ENCODE assay signal across 8 cellular contexts in the genomic region with DNA sequence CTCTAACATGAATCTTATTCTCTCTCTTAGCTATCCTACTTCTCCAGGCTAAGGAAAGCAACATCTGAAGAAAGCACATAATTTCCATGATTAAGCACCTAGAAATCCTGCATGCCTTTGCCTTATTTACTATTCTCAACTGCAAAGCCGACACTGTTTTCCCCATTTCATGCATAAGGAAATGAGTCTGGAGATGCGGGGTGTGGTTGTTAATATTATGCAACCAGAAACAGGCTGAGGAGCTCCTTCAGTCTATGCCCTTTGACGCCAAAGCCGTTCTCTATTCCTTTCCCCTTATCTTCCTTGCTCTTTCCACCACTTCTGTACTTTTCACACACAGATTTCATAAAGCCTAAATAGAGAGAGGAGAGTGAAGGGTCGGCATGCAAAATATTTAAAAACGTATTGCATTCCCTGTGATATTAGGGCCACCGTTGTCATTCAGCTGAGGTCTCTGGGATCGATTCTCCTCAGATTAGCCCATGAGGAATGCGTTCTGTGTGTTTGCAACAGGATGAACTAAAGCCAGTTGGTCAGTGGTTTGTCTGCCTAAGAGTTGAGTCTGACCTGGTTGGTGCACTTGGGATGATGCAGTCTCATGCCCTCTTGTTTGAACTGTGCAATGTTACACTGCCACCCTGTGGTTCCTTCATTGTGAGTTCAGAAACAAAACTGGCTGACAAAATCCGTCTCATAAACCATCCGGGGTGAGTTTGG. TPM values are rescaled to one million over a fixed set of nuclear protein-coding genes. Genes with fewer than 3 reads are reported as not detected.
DNase-seq lines count a peak whose midpoint lies in the region; ATAC-seq, FAIRE-seq and TF ChIP-seq lines count a peak whose summit lies in the region.

No MANE protein-coding gene starts in this region.

- H3K27ac Mint-ChIP-seq in WTC11 = peak overlapping the region; percentile 36; the same call in 1 of the 2 replicates

- peaks cover 10% of the 10 kb centered on the region for H3K9me3 Mint-ChIP-seq in WTC11

- CTCF ChIA-PET in WTC11 (lab: Charles Lee) = interaction anchor here (1.0 to 1.7 kb wide), 6 partner anchors 41 to 1268 kb away, joined by 3 to 19 read pairs (median 3); no protein-coding TSS in a partner anchor

- no peak overlapping the region for H3K4me3 Mint-ChIP-seq in WTC11

- POLR2A ChIA-PET in WTC11 (lab: Charles Lee) = no interaction called here

- DNase-seq in NCI-H2196 treated with DMSO at 0.1 percent for 48 hours (lab: John Stamatoyannopoulos, UW; ENCODE audit: unreplicated experiment) (peak; percentile 58), WTC11 (ENCODE audit: low spot score) (peak; percentile 50), kidney glomerular epithelial cell (lab: John Stamatoyannopoulos, UW) (peak; percentile 59)
- DNase-seq in central memory CD4-positive, alpha-beta T cell = peak; percentile 50
- DNase-seq in stimulated activated CD4-positive, alpha-beta T cell treated with anti-CD3 and anti-CD28 coated beads, Interleukin-4, amount 100 ng/mL, for 1 hour = peak; percentile 31

- 0 out of 2 replicates have a peak, but pooled peaks cover 2% of the 10 kb centered on the region for H3K36me3 Mint-ChIP-seq in WTC11

- peak; percentile 36; the same call in 1 of the 2 replicates for TF ChIP-seq CTCF in WTC11 (IDR thresholded peaks at IDR 0.05)

- H3K27me3 Mint-ChIP-seq in WTC11 (ENCODE audit: low read depth) = no peaks in the 10 kb centered on the region

- H3K4me1 Mint-ChIP-seq in WTC11 = peaks cover 31% of the 10 kb centered on the region

- ATAC-seq in GM18508 (IDR thresholded peaks at IDR 0.05; ENCODE audit: insufficient read depth, unreplicated experiment) (peak; percentile 72), HG03097 (IDR thresholded peaks at IDR 0.05; ENCODE audit: low FRiP score, unreplicated experiment) (peak; percentile 81), WTC11 (peak; percentile 98)

- peak; percentile 69 for FAIRE-seq in A204.1 (lab: Jason Lieb, UNC)

TF ChIP-seq in WTC11, 78 proteins besides CTCF, POLR2A, EP300 and RAD21:
- TF ChIP-seq, protein P1, sequence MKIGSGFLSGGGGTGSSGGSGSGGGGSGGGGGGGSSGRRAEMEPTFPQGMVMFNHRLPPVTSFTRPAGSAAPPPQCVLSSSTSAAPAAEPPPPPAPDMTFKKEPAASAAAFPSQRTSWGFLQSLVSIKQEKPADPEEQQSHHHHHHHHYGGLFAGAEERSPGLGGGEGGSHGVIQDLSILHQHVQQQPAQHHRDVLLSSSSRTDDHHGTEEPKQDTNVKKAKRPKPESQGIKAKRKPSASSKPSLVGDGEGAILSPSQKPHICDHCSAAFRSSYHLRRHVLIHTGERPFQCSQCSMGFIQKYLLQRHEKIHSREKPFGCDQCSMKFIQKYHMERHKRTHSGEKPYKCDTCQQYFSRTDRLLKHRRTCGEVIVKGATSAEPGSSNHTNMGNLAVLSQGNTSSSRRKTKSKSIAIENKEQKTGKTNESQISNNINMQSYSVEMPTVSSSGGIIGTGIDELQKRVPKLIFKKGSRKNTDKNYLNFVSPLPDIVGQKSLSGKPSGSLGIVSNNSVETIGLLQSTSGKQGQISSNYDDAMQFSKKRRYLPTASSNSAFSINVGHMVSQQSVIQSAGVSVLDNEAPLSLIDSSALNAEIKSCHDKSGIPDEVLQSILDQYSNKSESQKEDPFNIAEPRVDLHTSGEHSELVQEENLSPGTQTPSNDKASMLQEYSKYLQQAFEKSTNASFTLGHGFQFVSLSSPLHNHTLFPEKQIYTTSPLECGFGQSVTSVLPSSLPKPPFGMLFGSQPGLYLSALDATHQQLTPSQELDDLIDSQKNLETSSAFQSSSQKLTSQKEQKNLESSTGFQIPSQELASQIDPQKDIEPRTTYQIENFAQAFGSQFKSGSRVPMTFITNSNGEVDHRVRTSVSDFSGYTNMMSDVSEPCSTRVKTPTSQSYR (CRISPR knock-in tag; IDR thresholded peaks at IDR 0.05) = no peak
- TF ChIP-seq NFATC4 (CRISPR knock-in tag; IDR thresholded peaks at IDR 0.05) = no peak
- TF ChIP-seq ZNF219 (CRISPR knock-in tag; IDR thresholded peaks at IDR 0.05; ENCODE audit: borderline replicate concordance) = no peak
- no peak for TF ChIP-seq MXD4 (CRISPR knock-in tag; IDR thresholded peaks at IDR 0.05; ENCODE audit: borderline replicate concordance)
- no peak for TF ChIP-seq ELF4 (CRISPR knock-in tag; IDR thresholded peaks at IDR 0.05; ENCODE audit: low read depth)
- no peak for TF ChIP-seq MYBL2 (CRISPR knock-in tag; IDR thresholded peaks at IDR 0.05)
- TF ChIP-seq FOXK1 (CRISPR knock-in tag; IDR thresholded peaks at IDR 0.05) = no peak
- TF ChIP-seq, protein P2, sequence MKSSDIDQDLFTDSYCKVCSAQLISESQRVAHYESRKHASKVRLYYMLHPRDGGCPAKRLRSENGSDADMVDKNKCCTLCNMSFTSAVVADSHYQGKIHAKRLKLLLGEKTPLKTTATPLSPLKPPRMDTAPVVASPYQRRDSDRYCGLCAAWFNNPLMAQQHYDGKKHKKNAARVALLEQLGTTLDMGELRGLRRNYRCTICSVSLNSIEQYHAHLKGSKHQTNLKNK (CRISPR knock-in tag; IDR thresholded peaks at IDR 0.05) = no peak
- TF ChIP-seq ZNF317 (CRISPR knock-in tag; IDR thresholded peaks at IDR 0.05; ENCODE audit: borderline replicate concordance, low read depth) = no peak
- TF ChIP-seq KAT7 (CRISPR knock-in tag; IDR thresholded peaks at IDR 0.05; ENCODE audit: borderline replicate concordance) = no peak
- TF ChIP-seq JAZF1 (CRISPR knock-in tag; IDR thresholded peaks at IDR 0.05) = no peak
- TF ChIP-seq, protein P3, sequence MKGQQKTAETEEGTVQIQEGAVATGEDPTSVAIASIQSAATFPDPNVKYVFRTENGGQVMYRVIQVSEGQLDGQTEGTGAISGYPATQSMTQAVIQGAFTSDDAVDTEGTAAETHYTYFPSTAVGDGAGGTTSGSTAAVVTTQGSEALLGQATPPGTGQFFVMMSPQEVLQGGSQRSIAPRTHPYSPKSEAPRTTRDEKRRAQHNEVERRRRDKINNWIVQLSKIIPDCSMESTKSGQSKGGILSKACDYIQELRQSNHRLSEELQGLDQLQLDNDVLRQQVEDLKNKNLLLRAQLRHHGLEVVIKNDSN (CRISPR knock-in tag; IDR thresholded peaks at IDR 0.05) = no peak
- TF ChIP-seq SMAD3 (CRISPR knock-in tag; IDR thresholded peaks at IDR 0.05; ENCODE audit: borderline replicate concordance) = no peak
- TF ChIP-seq GTF2I (CRISPR knock-in tag; conservative IDR thresholded peaks at IDR 0.05) = no peak
- TF ChIP-seq HMGA2 (CRISPR knock-in tag; IDR thresholded peaks at IDR 0.05) = no peak
- TF ChIP-seq OVOL2 (CRISPR knock-in tag; IDR thresholded peaks at IDR 0.05; ENCODE audit: borderline replicate concordance) = no peak
- TF ChIP-seq NFE2L1 (CRISPR knock-in tag; IDR thresholded peaks at IDR 0.05) = no peak
- TF ChIP-seq, protein P4, sequence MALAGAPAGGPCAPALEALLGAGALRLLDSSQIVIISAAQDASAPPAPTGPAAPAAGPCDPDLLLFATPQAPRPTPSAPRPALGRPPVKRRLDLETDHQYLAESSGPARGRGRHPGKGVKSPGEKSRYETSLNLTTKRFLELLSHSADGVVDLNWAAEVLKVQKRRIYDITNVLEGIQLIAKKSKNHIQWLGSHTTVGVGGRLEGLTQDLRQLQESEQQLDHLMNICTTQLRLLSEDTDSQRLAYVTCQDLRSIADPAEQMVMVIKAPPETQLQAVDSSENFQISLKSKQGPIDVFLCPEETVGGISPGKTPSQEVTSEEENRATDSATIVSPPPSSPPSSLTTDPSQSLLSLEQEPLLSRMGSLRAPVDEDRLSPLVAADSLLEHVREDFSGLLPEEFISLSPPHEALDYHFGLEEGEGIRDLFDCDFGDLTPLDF (CRISPR knock-in tag; IDR thresholded peaks at IDR 0.05) = no peak
- TF ChIP-seq, protein P5, sequence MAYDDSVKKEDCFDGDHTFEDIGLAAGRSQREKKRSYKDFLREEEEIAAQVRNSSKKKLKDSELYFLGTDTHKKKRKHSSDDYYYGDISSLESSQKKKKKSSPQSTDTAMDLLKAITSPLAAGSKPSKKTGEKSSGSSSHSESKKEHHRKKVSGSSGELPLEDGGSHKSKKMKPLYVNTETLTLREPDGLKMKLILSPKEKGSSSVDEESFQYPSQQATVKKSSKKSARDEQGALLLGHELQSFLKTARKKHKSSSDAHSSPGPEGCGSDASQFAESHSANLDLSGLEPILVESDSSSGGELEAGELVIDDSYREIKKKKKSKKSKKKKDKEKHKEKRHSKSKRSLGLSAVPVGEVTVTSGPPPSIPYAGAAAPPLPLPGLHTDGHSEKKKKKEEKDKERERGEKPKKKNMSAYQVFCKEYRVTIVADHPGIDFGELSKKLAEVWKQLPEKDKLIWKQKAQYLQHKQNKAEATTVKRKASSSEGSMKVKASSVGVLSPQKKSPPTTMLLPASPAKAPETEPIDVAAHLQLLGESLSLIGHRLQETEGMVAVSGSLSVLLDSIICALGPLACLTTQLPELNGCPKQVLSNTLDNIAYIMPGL (CRISPR knock-in tag; IDR thresholded peaks at IDR 0.05) = no peak

RNA-seq across cellular contexts. Expression of a gene that starts 53.1 kb away (rescaled TPM):
- total RNA-seq in WTC11 (2021) = not detected in 3 replicates

Comparison
In these comparisons a context has a peak if more than half of its experiments do, and no peak if none do; other contexts are left out.
1. Peak in every context shown above with its lines: DNase-seq and ATAC-seq.